ENCODE assay signal across 20 cellular contexts in genomic region chr5:139884734-139885133, GRCh38.
DNase-seq lines count a peak whose midpoint lies in the region; ATAC-seq, FAIRE-seq and TF ChIP-seq lines count a peak whose summit lies in the region.
"Had no signal": no experiment of that assay in that cellular context is flagged by ENCODE, and none has a peak within 500 bp of the region (broad histone marks: within the 10 kb centered on the region; RNA-seq: fewer than 3 reads in every experiment).

No MANE protein-coding gene starts in this region.

- intact Hi-C loops in psoas muscle (cut with DNase I) = loop anchor here in 1 of 2 donors (5.0 kb wide), 1 partner anchor 83 kb away; no protein-coding TSS in a partner anchor

- H3K27ac Mint-ChIP-seq in T-helper 17 cell = peak overlapping the region; percentile 8
- peak overlapping the region; percentile 19 for H3K27ac Mint-ChIP-seq in astrocyte (ENCODE audit: unreplicated experiment)
- peak overlapping the region; percentile 0 for H3K27ac Mint-ChIP-seq in neural crest cell (ENCODE audit: unreplicated experiment)
- H3K27ac Mint-ChIP-seq: CD4-positive, alpha-beta memory T cell; GM23338; HFFc6 had no signal

- H3K27me3 Mint-ChIP-seq in T-helper 17 cell (peaks cover 58% of the 10 kb centered on the region), astrocyte (ENCODE audit: low read depth, unreplicated experiment) (peaks cover 84% of the 10 kb centered on the region), neural crest cell (ENCODE audit: low read depth) (peaks cover 9% of the 10 kb centered on the region)

- no peaks in the 10 kb centered on the region for H3K36me3 ChIP-seq in astrocyte (ENCODE audit: insufficient read depth, low read length)
- peaks cover 0 to 24% of the 10 kb centered on the region in 2 donors for H3K36me3 ChIP-seq in psoas muscle (ENCODE audit: insufficient read depth in 1 of 2, low read depth in 1 of 2)
- H3K36me3 ChIP-seq: HAP-1 had no signal

- no peaks in the 10 kb centered on the region for H4K20me1 ChIP-seq in astrocyte (ENCODE audit: insufficient read depth, low read length)

- FAIRE-seq in astrocyte (lab: Jason Lieb, UNC) = no peak
- FAIRE-seq: G401.6, GM12892, GM19239, H54 had no signal

- H3K4me3 Mint-ChIP-seq in T-helper 17 cell = no peak overlapping the region
- no peak overlapping the region for H3K4me3 Mint-ChIP-seq in astrocyte (ENCODE audit: unreplicated experiment)
- H3K4me3 Mint-ChIP-seq in neural crest cell = no peak overlapping the region
- H3K4me3 Mint-ChIP-seq: CD4-positive, alpha-beta memory T cell; GM23338; HFFc6 had no signal

- H3K27me3 ChIP-seq in astrocyte (ENCODE audit: insufficient read depth, low read length) = peaks cover 17% of the 10 kb centered on the region
- no peaks in the 10 kb centered on the region for H3K27me3 ChIP-seq in psoas muscle (ENCODE audit: insufficient read depth in 3 of 3, low read length in 2 of 3)

- H3K4me2 ChIP-seq in astrocyte (ENCODE audit: low read length) = no peak overlapping the region
- H3K4me2 ChIP-seq: GM23338 had no signal

- H3K4me1 ChIP-seq in astrocyte (ENCODE audit: insufficient read depth, low read length) = no peaks in the 10 kb centered on the region
- peaks cover 16% of the 10 kb centered on the region for H3K4me1 ChIP-seq in psoas muscle
- H3K4me1 ChIP-seq: HAP-1 had no signal

- H2AFZ ChIP-seq in astrocyte (ENCODE audit: low read depth, low read length) = no peak overlapping the region
- H2AFZ ChIP-seq: GM23338 had no signal

- H3K4me1 Mint-ChIP-seq in T-helper 17 cell = peaks cover 3% of the 10 kb centered on the region
- H3K4me1 Mint-ChIP-seq in astrocyte (ENCODE audit: low read depth, unreplicated experiment) = no peaks in the 10 kb centered on the region
- peaks cover 3% of the 10 kb centered on the region for H3K4me1 Mint-ChIP-seq in neural crest cell

- H3K9me3 Mint-ChIP-seq in astrocyte (ENCODE audit: unreplicated experiment) (peaks cover 5% of the 10 kb centered on the region), neural crest cell (no peaks in the 10 kb centered on the region)
- H3K9me3 Mint-ChIP-seq: CD4-positive, alpha-beta memory T cell; GM23338; HFFc6 had no signal

- H3K9me3 ChIP-seq in T-helper 17 cell (ENCODE audit: control insufficient read depth, low read length, poor library complexity, severe bottlenecking) (no peaks in the 10 kb centered on the region), astrocyte (ENCODE audit: insufficient read depth, low read depth, low read length) (no peaks in the 10 kb centered on the region), psoas muscle (no peaks in the 10 kb centered on the region)
- H3K9me3 ChIP-seq: HAP-1 had no signal

- TF ChIP-seq CTCF in astrocyte (IDR thresholded peaks at IDR 0.05; ENCODE audit: insufficient read depth, low read depth, low read length) (no peak), neural crest cell (conservative IDR thresholded peaks at IDR 0.05) (no peak), psoas muscle (IDR thresholded peaks at IDR 0.05) (no peak)

- no peaks in the 10 kb centered on the region for H3K79me2 ChIP-seq in astrocyte (ENCODE audit: insufficient read depth, low read length)

- H3K36me3 Mint-ChIP-seq in T-helper 17 cell (ENCODE audit: low read depth) (peaks cover 9% of the 10 kb centered on the region), astrocyte (ENCODE audit: low read depth, unreplicated experiment) (peaks cover 5% of the 10 kb centered on the region), neural crest cell (ENCODE audit: low read depth) (no peaks in the 10 kb centered on the region)
- H3K36me3 Mint-ChIP-seq: CD4-positive, alpha-beta memory T cell had no signal

- no peak overlapping the region for H3K9ac ChIP-seq in astrocyte (ENCODE audit: low read length)

- 71 to 90% (median 86%) methylated on average over 3 of the region's 3 CpGs for WGBS in psoas muscle, 3 donors

- H3K4me3 ChIP-seq in astrocyte (ENCODE audit: insufficient read depth, low read depth, low read length) (no peak overlapping the region), psoas muscle (no peak overlapping the region)
- H3K4me3 ChIP-seq: GM23338, HAP-1 had no signal

- ATAC-seq in T-helper 17 cell (no peak), psoas muscle (no peak), GM18498 (IDR thresholded peaks at IDR 0.05; ENCODE audit: unreplicated experiment) (no peak), GM19452 (IDR thresholded peaks at IDR 0.05; ENCODE audit: unreplicated experiment) (no peak), esophagus mucosa (no peak)
- ATAC-seq: GM23338 had no signal

- no peak overlapping the region for H3K27ac ChIP-seq in astrocyte (ENCODE audit: low read depth, low read length)
- peak overlapping the region; percentile 58 for H3K27ac ChIP-seq in psoas muscle

- no peak for DNase-seq in T-helper 17 cell
- DNase-seq in astrocyte (ENCODE audit: low read depth) = no peak
- no peak for DNase-seq in neural crest cell (ENCODE audit: low read depth, low spot score)
- DNase-seq in psoas muscle = no peak
- no peak for DNase-seq in SKM-1 treated with dmso at 0.1 percent for 144 hours (lab: John Stamatoyannopoulos, UW; ENCODE audit: unreplicated experiment)
- DNase-seq: Calu3; CD4-positive, alpha-beta memory T cell; COR-L47; DMS153; DND-41 had no signal
